In the genomic region with DNA sequence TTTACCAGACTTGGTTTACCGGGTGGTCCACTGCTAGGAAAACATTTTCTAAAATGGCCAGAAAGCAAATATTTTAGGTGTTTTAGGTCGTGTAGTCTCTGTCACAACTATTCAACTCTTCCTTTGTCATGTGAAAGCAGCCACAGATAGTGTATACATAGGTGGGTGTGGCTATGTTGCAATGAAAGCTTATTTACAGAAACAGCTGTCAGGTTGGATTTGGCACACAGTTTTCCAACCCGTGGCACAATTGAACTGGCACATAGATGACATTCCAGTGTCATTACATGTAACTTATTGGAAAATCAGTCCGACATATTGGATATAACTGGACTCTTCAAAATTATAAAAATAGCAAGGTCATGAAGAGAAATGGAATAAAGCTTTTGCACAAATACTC, we compare ENCODE assay signal across 14 cellular contexts.
A peak's percentile ranks its signal among the peaks of the same experiment; 100 is the strongest.
DNase-seq lines count a peak whose midpoint lies in the region; TF ChIP-seq lines count a peak whose summit lies in the region.
"Had no signal": no experiment of that assay in that cellular context is flagged by ENCODE, and none has a peak within 500 bp of the region (broad histone marks: within the 10 kb centered on the region; RNA-seq: fewer than 3 reads in every experiment).

No MANE protein-coding gene starts in this region.

- H3K36me3 Mint-ChIP-seq in endodermal cell (ENCODE audit: low read depth) = no peaks in the 10 kb centered on the region
- no peaks in the 10 kb centered on the region for H3K36me3 Mint-ChIP-seq in activated T-helper 1 cell treated with anti-CD3 and anti-CD28 coated beads, Interleukin-12 subunit alpha, Interleukin-12 subunit beta, Interleukin-2, Interleukin-4 antibody, amounts not matched to agents 30 ng/mL and 10 ng/mL and 1 ng/mL, durations not matched to agents 14 hours and 24 hours and 36 hours (ENCODE audit: low read depth)

- no peaks in the 10 kb centered on the region for H3K9me3 Mint-ChIP-seq in endodermal cell
- no peaks in the 10 kb centered on the region for H3K9me3 Mint-ChIP-seq in activated T-helper 1 cell treated with anti-CD3 and anti-CD28 coated beads, Interleukin-12 subunit alpha, Interleukin-12 subunit beta, Interleukin-2, Interleukin-4 antibody, amounts not matched to agents 30 ng/mL and 10 ng/mL and 1 ng/mL, durations not matched to agents 14 hours and 24 hours and 36 hours

- H3K4me1 ChIP-seq in skeletal muscle satellite cell (ENCODE audit: control insufficient read depth, insufficient read depth, low read length) (peaks cover 49% of the 10 kb centered on the region), endodermal cell (ENCODE audit: control insufficient read depth, insufficient read depth, low read length) (peaks cover 5% of the 10 kb centered on the region)
- H3K4me1 ChIP-seq: HAP-1 had no signal

- H3K4me3 Mint-ChIP-seq in endodermal cell = no peak overlapping the region
- H3K4me3 Mint-ChIP-seq in activated T-helper 1 cell treated with anti-CD3 and anti-CD28 coated beads, Interleukin-12 subunit alpha, Interleukin-12 subunit beta, Interleukin-2, Interleukin-4 antibody, amounts not matched to agents 30 ng/mL and 10 ng/mL and 1 ng/mL, durations not matched to agents 14 hours and 24 hours and 36 hours = no peak overlapping the region

- DNase-seq in NCI-H82 (lab: John Stamatoyannopoulos, UW) (peak; percentile 61), NCI-H82 treated with DMSO at 0.1 percent for 48 hours (lab: John Stamatoyannopoulos, UW; ENCODE audit: unreplicated experiment) (no peak), NCI-H69 (lab: John Stamatoyannopoulos, UW) (peak; percentile 29), choroid plexus epithelial cell (ENCODE audit: low read depth) (peak; percentile 10), endodermal cell (no peak), amygdala (lab: John Stamatoyannopoulos, UW) (no peak)
- no peak for DNase-seq in activated T-helper 1 cell treated with anti-CD3 and anti-CD28 coated beads, Interleukin-12 subunit alpha, Interleukin-12 subunit beta, Interleukin-2, Interleukin-4 antibody, amounts not matched to agents 30 ng/mL and 10 ng/mL and 1 ng/mL, durations not matched to agents 14 hours and 24 hours and 36 hours (ENCODE audit: low spot score)
- DNase-seq: activated CD4-positive, alpha-beta T cell treated with anti-CD3 and anti-CD28 coated beads for 1 hour; activated effector memory CD4-positive, alpha-beta T cell treated with anti-CD3 and anti-CD28 coated beads, Interleukin-2, amount 50 U/mL, for 16 hours; hippocampal formation; NCI-H1694; sigmoid colon had no signal

- no peaks in the 10 kb centered on the region for H3K9me3 ChIP-seq in skeletal muscle satellite cell (replicated peaks; ENCODE audit: low read length)
- H3K9me3 ChIP-seq in endodermal cell (ENCODE audit: control insufficient read depth, low read length) = no peaks in the 10 kb centered on the region
- H3K9me3 ChIP-seq: HAP-1, sigmoid colon had no signal

- H3K4me1 Mint-ChIP-seq in endodermal cell = peaks cover 14% of the 10 kb centered on the region
- H3K4me1 Mint-ChIP-seq in activated T-helper 1 cell treated with anti-CD3 and anti-CD28 coated beads, Interleukin-12 subunit alpha, Interleukin-12 subunit beta, Interleukin-2, Interleukin-4 antibody, amounts not matched to agents 30 ng/mL and 10 ng/mL and 1 ng/mL, durations not matched to agents 14 hours and 24 hours and 36 hours (ENCODE audit: low read depth) = peaks cover 8% of the 10 kb centered on the region

- H3K9ac ChIP-seq in skeletal muscle satellite cell (ENCODE audit: low read depth, low read length) (peak overlapping the region; percentile 89), endodermal cell (ENCODE audit: extremely low read depth, low read length, poor library complexity, severe bottlenecking) (no peak overlapping the region)

- intact Hi-C loops in activated T-helper 1 cell treated with anti-CD3 and anti-CD28 coated beads, Interleukin-12 subunit alpha, Interleukin-12 subunit beta, Interleukin-2, Interleukin-4 antibody, amounts not matched to agents 30 ng/mL and 10 ng/mL and 1 ng/mL, durations not matched to agents 14 hours and 24 hours and 36 hours (cut with micrococcal nuclease) = no loop called here

- H3K4me3 ChIP-seq in choroid plexus epithelial cell (ENCODE audit: low read depth, low read length) (no peak overlapping the region), skeletal muscle satellite cell (ENCODE audit: low read length) (peak overlapping the region; percentile 10), endodermal cell (ENCODE audit: low read length) (no peak overlapping the region)
- H3K4me3 ChIP-seq: HAP-1, sigmoid colon had no signal

- no peaks in the 10 kb centered on the region for H3K36me3 ChIP-seq in skeletal muscle satellite cell (ENCODE audit: insufficient read depth, low read length)
- H3K36me3 ChIP-seq in endodermal cell (ENCODE audit: control insufficient read depth, insufficient read depth, low read length) = no peaks in the 10 kb centered on the region
- H3K36me3 ChIP-seq: HAP-1, sigmoid colon had no signal

- 76% methylated on average over 4 of the region's 4 CpGs; no CpG with 5 or more reads in 1 of the 2 experiments for WGBS in endodermal cell (ENCODE audit: insufficient coverage in 1 of 2, insufficient read length in 1 of 2), 2 experiments

- H3K27me3 ChIP-seq in skeletal muscle satellite cell (ENCODE audit: control insufficient read depth, insufficient read depth, low read length) (no peaks in the 10 kb centered on the region), endodermal cell (ENCODE audit: control insufficient read depth, insufficient read depth, low read length, poor library complexity, severe bottlenecking) (no peaks in the 10 kb centered on the region)
- H3K27me3 ChIP-seq: sigmoid colon had no signal

- H3K27ac ChIP-seq in endodermal cell (ENCODE audit: low read depth, low read length) = no peak overlapping the region
- H3K27ac ChIP-seq: sigmoid colon had no signal

- no peak for TF ChIP-seq CTCF in choroid plexus epithelial cell (conservative IDR thresholded peaks at IDR 0.05; ENCODE audit: low read depth, low read length)
- TF ChIP-seq CTCF in endodermal cell (conservative IDR thresholded peaks at IDR 0.05) = no peak

- H3K27ac Mint-ChIP-seq in endodermal cell = no peak overlapping the region
- H3K27ac Mint-ChIP-seq in activated T-helper 1 cell treated with anti-CD3 and anti-CD28 coated beads, Interleukin-12 subunit alpha, Interleukin-12 subunit beta, Interleukin-2, Interleukin-4 antibody, amounts not matched to agents 30 ng/mL and 10 ng/mL and 1 ng/mL, durations not matched to agents 14 hours and 24 hours and 36 hours = no peak overlapping the region

- no peaks in the 10 kb centered on the region for H3K27me3 Mint-ChIP-seq in endodermal cell (ENCODE audit: insufficient read depth)
- H3K27me3 Mint-ChIP-seq in activated T-helper 1 cell treated with anti-CD3 and anti-CD28 coated beads, Interleukin-12 subunit alpha, Interleukin-12 subunit beta, Interleukin-2, Interleukin-4 antibody, amounts not matched to agents 30 ng/mL and 10 ng/mL and 1 ng/mL, durations not matched to agents 14 hours and 24 hours and 36 hours (ENCODE audit: insufficient read depth) = peaks cover 6% of the 10 kb centered on the region

- peak overlapping the region; percentile 80 for H3K4me2 ChIP-seq in skeletal muscle satellite cell (ENCODE audit: low read length)

Comparison
In these comparisons a context has a peak if more than half of its experiments do, and no peak if none do; other contexts are left out.
1. DNase-seq: peak in NCI-H82 (single experiment), NCI-H69 (single experiment) and choroid plexus epithelial cell (single experiment); none in NCI-H82 treated with DMSO at 0.1 percent for 48 hours (single experiment), endodermal cell (single experiment), amygdala (0 of 56) and activated T-helper 1 cell treated with anti-CD3 and anti-CD28 coated beads, Interleukin-12 subunit alpha, Interleukin-12 subunit beta, Interleukin-2, Interleukin-4 antibody, amounts not matched to agents 30 ng/mL and 10 ng/mL and 1 ng/mL, durations not matched to agents 14 hours and 24 hours and 36 hours (single experiment).